Comparison of ENCODE assay signal across 9 cellular contexts in genomic region chr9:133589454-133590227, GRCh38. TPM values are rescaled to one million over a fixed set of nuclear protein-coding genes. Genes with fewer than 3 reads are reported as not detected.
DNase-seq lines count a peak whose midpoint lies in the region; ATAC-seq and TF ChIP-seq lines count a peak whose summit lies in the region.
"Had no signal": no experiment of that assay in that cellular context is flagged by ENCODE, and none has a peak within 500 bp of the region (broad histone marks: within the 10 kb centered on the region; RNA-seq: fewer than 3 reads in every experiment).

No MANE protein-coding gene starts in this region.

- BruUV-seq in PC-3 (replicated peaks; lab: Mats Ljungman, UMichigan), result no TSS peak

- H3K27me3 Mint-ChIP-seq in CD4-positive, alpha-beta memory T cell, result peaks cover 2% of the 10 kb centered on the region in 2 donors
- peaks cover 24% of the 10 kb centered on the region for H3K27me3 Mint-ChIP-seq in activated naive CD8-positive, alpha-beta T cell treated with anti-CD3 and anti-CD28 coated beads for 36 hours

- H3K27ac Mint-ChIP-seq in CD4-positive, alpha-beta memory T cell, result no peak overlapping the region
- H3K27ac Mint-ChIP-seq in activated naive CD8-positive, alpha-beta T cell treated with anti-CD3 and anti-CD28 coated beads for 36 hours, result no peak overlapping the region

- no peaks in the 10 kb centered on the region for H3K36me3 ChIP-seq in CD4-positive, alpha-beta memory T cell (ENCODE audit: insufficient read depth, low read length)
- no peaks in the 10 kb centered on the region for H3K36me3 ChIP-seq in PC-3 (ENCODE audit: low read depth, low read length)
- no peaks in the 10 kb centered on the region for H3K36me3 ChIP-seq in osteoblast (ENCODE audit: insufficient read depth, low read length)

- H3F3A ChIP-seq in PC-3 (ENCODE audit: low read length, unreplicated experiment), result no peaks in the 10 kb centered on the region

- no peaks in the 10 kb centered on the region for H3K36me3 Mint-ChIP-seq in CD4-positive, alpha-beta memory T cell
- H3K36me3 Mint-ChIP-seq in activated naive CD8-positive, alpha-beta T cell treated with anti-CD3 and anti-CD28 coated beads for 36 hours, result no peaks in the 10 kb centered on the region

- H2AFZ ChIP-seq in PC-3 (ENCODE audit: low read length), result no peak overlapping the region
- H2AFZ ChIP-seq in osteoblast (ENCODE audit: low read length), result no peak overlapping the region

- H3K9me2 ChIP-seq in PC-3 (replicated peaks; ENCODE audit: low read length), result no peaks in the 10 kb centered on the region

- peaks cover 0 to 2% (median under 1%) of the 10 kb centered on the region in 4 donors for H3K4me1 Mint-ChIP-seq in CD4-positive, alpha-beta memory T cell
- H3K4me1 Mint-ChIP-seq in activated naive CD8-positive, alpha-beta T cell treated with anti-CD3 and anti-CD28 coated beads for 36 hours, result no peaks in the 10 kb centered on the region

- intact Hi-C loops in CD4-positive, alpha-beta memory T cell (cut with micrococcal nuclease), result loop anchor here (1.0 to 2.0 kb wide), 2 partner anchors 127 to 137 kb away; no protein-coding TSS in a partner anchor
- intact Hi-C loops in PC-3 (cut with micrococcal nuclease), result no loop called here

- no peak overlapping the region for H3K9ac ChIP-seq in PC-3 (ENCODE audit: low read length)

- CTCF ChIA-PET in CD4-positive, alpha-beta memory T cell (lab: Charles Lee; ENCODE audit: partially characterized antibody), result interaction anchor here (0.6 to 1.8 kb wide), 11 partner anchors 8 to 153 kb away, joined by 3 to 10 read pairs (median 4); no protein-coding TSS in a partner anchor
- CTCF ChIA-PET in PC-3 (lab: Charles Lee), result no interaction called here

- H3K9me3 ChIP-seq in CD4-positive, alpha-beta memory T cell (ENCODE audit: control insufficient read depth in 1 of 2, low read length in 2 of 2), result no peaks in the 10 kb centered on the region
- H3K9me3 ChIP-seq in PC-3 (ENCODE audit: low read length) (no peaks in the 10 kb centered on the region), osteoblast (ENCODE audit: low read depth, low read length) (no peaks in the 10 kb centered on the region)

- H3K79me2 ChIP-seq in PC-3 (ENCODE audit: low read length), result no peaks in the 10 kb centered on the region
- H3K79me2 ChIP-seq in osteoblast (ENCODE audit: insufficient read depth, low read length), result no peaks in the 10 kb centered on the region

- no peaks in the 10 kb centered on the region for H4K20me1 ChIP-seq in PC-3 (ENCODE audit: low read length)
- H4K20me1 ChIP-seq in osteoblast (ENCODE audit: insufficient read depth, low read length), result no peaks in the 10 kb centered on the region

- H3K9me3 Mint-ChIP-seq in CD4-positive, alpha-beta memory T cell, result peaks cover 0 to 2% (median 0%) of the 10 kb centered on the region in 8 donors
- H3K9me3 Mint-ChIP-seq in activated naive CD8-positive, alpha-beta T cell treated with anti-CD3 and anti-CD28 coated beads for 36 hours, result peaks cover 2% of the 10 kb centered on the region

- no peak overlapping the region for H3K4me2 ChIP-seq in PC-3 (ENCODE audit: low read length)
- no peak overlapping the region for H3K4me2 ChIP-seq in osteoblast (ENCODE audit: insufficient read depth, low read length)

- H3K4me3 ChIP-seq in CD4-positive, alpha-beta memory T cell (ENCODE audit: low read length in 2 of 2), result no peak overlapping the region
- H3K4me3 ChIP-seq in PC-3 (ENCODE audit: low read length) (no peak overlapping the region), osteoblast (ENCODE audit: insufficient read depth, low read length) (no peak overlapping the region)

- H3K27ac ChIP-seq in CD4-positive, alpha-beta memory T cell (ENCODE audit: low read depth, low read length), result no peak overlapping the region
- H3K27ac ChIP-seq in PC-3 (ENCODE audit: low read length), result no peak overlapping the region
- H3K27ac ChIP-seq in osteoblast (ENCODE audit: low read depth, low read length), result no peak overlapping the region

- peak; percentile 20 to 45 (median 22) for DNase-seq in CD4-positive, alpha-beta memory T cell
- DNase-seq in PC-3 (no peak), osteoblast (ENCODE audit: insufficient read length, low spot score, missing footprints) (no peak), GM19240 (ENCODE audit: insufficient read length, low spot score) (no peak), OCI-M2 (lab: John Stamatoyannopoulos, UW; ENCODE audit: unreplicated experiment) (no peak)
- peak; percentile 49 for DNase-seq in activated naive CD8-positive, alpha-beta T cell treated with anti-CD3 and anti-CD28 coated beads for 36 hours

- POLR2A ChIA-PET in CD4-positive, alpha-beta memory T cell (lab: Charles Lee; ENCODE audit: partially characterized antibody), result no interaction called here
- POLR2A ChIA-PET in PC-3 (lab: Charles Lee; ENCODE audit: unreplicated experiment), result no interaction called here

- ATAC-seq in PC-3 (no peak), HG02642 (IDR thresholded peaks at IDR 0.05; ENCODE audit: poor library complexity, unreplicated experiment) (no peak), GM21447 (IDR thresholded peaks at IDR 0.05; ENCODE audit: unreplicated experiment) (no peak)

- peak; percentile 79 for TF ChIP-seq CTCF in PC-3 (conservative IDR thresholded peaks at IDR 0.05; ENCODE audit: low read depth, low read length)
- peak; percentile 34 for TF ChIP-seq CTCF in osteoblast (IDR thresholded peaks at IDR 0.05; ENCODE audit: extremely low read depth, low read depth, low read length)

- H3K4me1 ChIP-seq in CD4-positive, alpha-beta memory T cell (ENCODE audit: insufficient read depth, low read length), result no peaks in the 10 kb centered on the region
- H3K4me1 ChIP-seq in PC-3 (ENCODE audit: insufficient read depth, low read length) (no peaks in the 10 kb centered on the region), osteoblast (ENCODE audit: insufficient read depth, low read length) (no peaks in the 10 kb centered on the region)

- H3K4me3 Mint-ChIP-seq in CD4-positive, alpha-beta memory T cell, result no peak overlapping the region
- H3K4me3 Mint-ChIP-seq in activated naive CD8-positive, alpha-beta T cell treated with anti-CD3 and anti-CD28 coated beads for 36 hours, result no peak overlapping the region

- peaks cover 4% of the 10 kb centered on the region for H3K27me3 ChIP-seq in CD4-positive, alpha-beta memory T cell (ENCODE audit: insufficient read depth, low read length)
- H3K27me3 ChIP-seq in PC-3 (ENCODE audit: low read length), result peaks cover 22% of the 10 kb centered on the region
- H3K27me3 ChIP-seq in osteoblast (ENCODE audit: insufficient read depth, low read length), result peaks cover 31% of the 10 kb centered on the region

RNA-seq across cellular contexts. Expression of gene FAM163B, which starts 19.5 kb away (rescaled TPM):
- not detected for total RNA-seq in CD4-positive, alpha-beta memory T cell
- not detected for polyA plus RNA-seq in CD4-positive, alpha-beta memory T cell
- total RNA-seq in PC-3 (2014; rRNA removed) (not detected in 2 replicates), osteoblast (not detected in 2 replicates)
- not detected for total RNA-seq in activated naive CD8-positive, alpha-beta T cell treated with anti-CD3 and anti-CD28 coated beads for 36 hours
- total RNA-seq: T-helper 2 cell treated with Interferon-gamma antibody and Interleukin-4, amounts not matched to agents 100 ng/mL and 5 ng/mL, for 36 hours had no signal

RNA-seq across cellular contexts. Expression of gene DBH, which starts 46.5 kb away (rescaled TPM):
- total RNA-seq in CD4-positive, alpha-beta memory T cell, result under 1 TPM; 0.08 to 0.09 TPM
- polyA plus RNA-seq in CD4-positive, alpha-beta memory T cell, result under 1 TPM in 1 of 2 donors, not detected in 1; 0.18 TPM
- total RNA-seq in PC-3 (2014; rRNA removed) (not detected in 2 replicates), osteoblast (not detected in 2 replicates)
- total RNA-seq in activated naive CD8-positive, alpha-beta T cell treated with anti-CD3 and anti-CD28 coated beads for 36 hours, result not detected
- total RNA-seq: T-helper 2 cell treated with Interferon-gamma antibody and Interleukin-4, amounts not matched to agents 100 ng/mL and 5 ng/mL, for 36 hours had no signal

RNA-seq across cellular contexts. Expression of gene ADAMTSL2, which starts 55.1 kb away (rescaled TPM):
- under 1 TPM; 0.09 to 0.17 TPM for total RNA-seq in CD4-positive, alpha-beta memory T cell
- polyA plus RNA-seq in CD4-positive, alpha-beta memory T cell, result under 1 TPM in 1 of 2 donors, not detected in 1; 0.07 TPM
- total RNA-seq in PC-3 (2014; rRNA removed) (not detected in 2 replicates), osteoblast (under 0.01 and 0.29 TPM in 2 replicates)
- under 1 TPM; 0.29 to 0.34 TPM for total RNA-seq in activated naive CD8-positive, alpha-beta T cell treated with anti-CD3 and anti-CD28 coated beads for 36 hours
- total RNA-seq: T-helper 2 cell treated with Interferon-gamma antibody and Interleukin-4, amounts not matched to agents 100 ng/mL and 5 ng/mL, for 36 hours had no signal

Comparison
In these comparisons a context has a peak if more than half of its experiments do, and no peak if none do; other contexts are left out.
1. DNase-seq: peak in CD4-positive, alpha-beta memory T cell (5 of 5) and activated naive CD8-positive, alpha-beta T cell treated with anti-CD3 and anti-CD28 coated beads for 36 hours (single experiment); none in PC-3 (single experiment), osteoblast (single experiment), GM19240 (single experiment) and OCI-M2 (single experiment).